In the genomic region with DNA sequence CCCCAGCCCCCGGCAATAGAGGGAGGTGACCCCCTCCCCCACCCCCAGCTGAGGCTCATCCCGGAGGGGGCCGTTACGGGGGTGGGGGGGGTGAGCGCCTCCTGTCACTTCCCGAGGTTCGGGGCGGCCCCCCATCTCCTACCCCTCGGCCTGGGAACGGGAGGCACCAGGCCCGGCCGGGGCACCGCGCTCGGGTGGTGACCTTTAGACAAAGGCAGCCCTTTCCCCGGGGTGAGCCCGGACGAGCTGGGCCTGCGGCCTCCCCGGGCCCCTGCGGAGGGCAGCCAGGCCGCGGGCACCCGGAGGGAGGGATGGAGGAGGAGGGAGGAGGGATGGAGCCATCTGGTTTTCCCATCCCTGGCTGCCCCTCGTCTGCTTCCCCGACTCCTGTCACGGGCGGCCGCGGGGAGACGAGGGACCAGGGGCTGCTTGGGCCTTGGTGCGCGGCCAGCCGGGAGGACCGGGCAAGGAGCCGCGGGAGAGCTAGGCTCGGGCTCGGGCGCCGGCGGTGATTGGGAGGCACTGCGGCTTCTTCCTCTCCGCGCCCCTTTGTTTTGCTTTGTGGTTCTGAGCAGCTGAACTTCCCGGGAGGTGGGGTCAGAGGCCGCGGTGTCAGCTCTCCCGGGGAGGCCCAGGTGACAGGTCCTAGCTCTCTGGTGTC, we compare ENCODE assay signal across 8 cellular contexts. TPM values are rescaled to one million over a fixed set of nuclear protein-coding genes. Genes with fewer than 3 reads are reported as not detected.
DNase-seq lines count a peak whose midpoint lies in the region; ATAC-seq, FAIRE-seq and TF ChIP-seq lines count a peak whose summit lies in the region.

No MANE protein-coding gene starts in this region.

- H3K27me3 ChIP-seq in Peyer's patch: no peaks in the 10 kb centered on the region
- no peaks in the 10 kb centered on the region for H3K27me3 ChIP-seq in pancreas
- no peaks in the 10 kb centered on the region for H3K27me3 ChIP-seq in vagina

- peaks cover 2% of the 10 kb centered on the region for H3K36me3 Mint-ChIP-seq in activated naive CD8-positive, alpha-beta T cell

- DNase-seq in NCI-H1694 treated with DMSO at 0.1 percent for 48 hours (lab: John Stamatoyannopoulos, UW) (peak; percentile 8), NCI-H1694 (lab: John Stamatoyannopoulos, UW) (no peak), Peyer's patch (peak; percentile 57 to 83 (median 80)), Right ventricle myocardium superior (peak; percentile 67), pancreas (peak; percentile 19 to 81 (median 54)), vagina (ENCODE audit: extremely low spot score in 2 of 2) (no peak)

- no peaks in the 10 kb centered on the region for H3K9me3 Mint-ChIP-seq in activated naive CD8-positive, alpha-beta T cell (ENCODE audit: low read depth)

- 0 to 1% methylated on average over 34 to 48 of the region's 49 CpGs for WGBS in pancreas, 2 donors

- H3K9me3 ChIP-seq in Peyer's patch (no peaks in the 10 kb centered on the region), pancreas (no peaks in the 10 kb centered on the region), vagina (no peaks in the 10 kb centered on the region)

- peak; percentile 31 for ATAC-seq in Right ventricle myocardium superior (ENCODE audit: poor library complexity)
- ATAC-seq in pancreas: peak; percentile 9 to 24 (median 19)
- ATAC-seq in HG02759 (IDR thresholded peaks at IDR 0.05; ENCODE audit: unreplicated experiment): no peak

- FAIRE-seq in pancreas (lab: Jason Lieb, UNC): no peak

- no peaks in the 10 kb centered on the region for H3K36me3 ChIP-seq in Peyer's patch
- no peaks in the 10 kb centered on the region for H3K36me3 ChIP-seq in pancreas
- H3K36me3 ChIP-seq in vagina: no peaks in the 10 kb centered on the region

- H3K4me3 ChIP-seq in Peyer's patch (peak overlapping the region; percentile 71 to 100 (median 90)), pancreas (peak overlapping the region; percentile 59 to 100 (median 87)), vagina (peak overlapping the region; percentile 69 to 99)

- peak in 2 of 6 experiments; percentile 21 to 22 for TF ChIP-seq CTCF in Peyer's patch (IDR thresholded peaks at IDR 0.05)
- no peak for TF ChIP-seq CTCF in pancreas (IDR thresholded peaks at IDR 0.05)
- TF ChIP-seq CTCF in vagina (IDR thresholded peaks at IDR 0.05): no peak

- H3K4me1 Mint-ChIP-seq in activated naive CD8-positive, alpha-beta T cell (ENCODE audit: low read depth): peaks cover 31% of the 10 kb centered on the region

- no peaks in the 10 kb centered on the region for H3K27me3 Mint-ChIP-seq in activated naive CD8-positive, alpha-beta T cell

- H3K4me3 Mint-ChIP-seq in activated naive CD8-positive, alpha-beta T cell: peak overlapping the region; percentile 79

- H3K27ac Mint-ChIP-seq in activated naive CD8-positive, alpha-beta T cell: peak overlapping the region; percentile 74

- peaks cover 0 to 43% (median 14%) of the 10 kb centered on the region in 4 donors for H3K4me1 ChIP-seq in Peyer's patch
- peaks cover 4 to 10% (median 7%) of the 10 kb centered on the region in 3 donors for H3K4me1 ChIP-seq in pancreas
- peaks cover 58% of the 10 kb centered on the region for H3K4me1 ChIP-seq in vagina

- intact Hi-C loops in Right ventricle myocardium superior (cut with DNase I) (loop anchor here (2.0 kb wide), 1 partner anchor 89 kb away; no protein-coding TSS in a partner anchor), pancreas (cut with DNase I) (no loop called here), vagina (cut with DNase I) (loop anchor here (10.0 kb wide), 1 partner anchor 95 kb away; a partner anchor contains a TSS)

- peak; percentile 44 to 56 for TF ChIP-seq POLR2A in Peyer's patch (IDR thresholded peaks at IDR 0.05)
- no peak for TF ChIP-seq POLR2A in vagina (IDR thresholded peaks at IDR 0.05)

- H3K27ac ChIP-seq in Peyer's patch (peak overlapping the region; percentile 94 to 98 (median 96)), pancreas (peak overlapping the region in 3 of 4 donors; percentile 10 to 91 (median 67)), vagina (peak overlapping the region; percentile 90)

RNA-seq across cellular contexts. Expression of a gene that starts 1.1 kb away (rescaled TPM):
- total RNA-seq in Peyer's patch: 10 to 100 TPM in 3 of 4 donors, 1 to 10 TPM in 1; 8.2 to 14.9 (median 13.3) TPM
- total RNA-seq in Right ventricle myocardium superior: 7.2 TPM
- total RNA-seq in pancreas: 10 to 100 TPM in 1 of 6 donors, 1 to 10 TPM in 5; 2.7 to 10.0 (median 5.0) TPM
- polyA plus RNA-seq in pancreas: 10 to 100 TPM in 1 of 2 donors, 1 to 10 TPM in 1; 6.9 to 10.4 TPM
- 5.2 TPM for total RNA-seq in vagina

RNA-seq across cellular contexts. Expression of a gene that starts 37.1 kb away (rescaled TPM):
- total RNA-seq in Peyer's patch (not detected), Right ventricle myocardium superior (0.35 TPM), pancreas (under 1 TPM in 5 of 6 donors, not detected in 1; 0.06 to 0.17 (median 0.14) TPM), vagina (not detected)
- under 1 TPM; 0.27 to 0.63 TPM for polyA plus RNA-seq in pancreas

Comparison
In these comparisons a context has a peak if more than half of its experiments do, and no peak if none do; other contexts are left out.
1. DNase-seq: peak in NCI-H1694 treated with DMSO at 0.1 percent for 48 hours (single experiment), Peyer's patch (3 of 3), Right ventricle myocardium superior (single experiment) and pancreas (6 of 6); none in NCI-H1694 (single experiment) and vagina (0 of 2).
2. POLR2A ChIP-seq: peak in Peyer's patch (2 of 2); none in vagina (0 of 2).
3. intact Hi-C loops: an anchor here in Right ventricle myocardium superior (2.0 kb wide) and vagina (10.0 kb wide); none called in pancreas.
4. Peak in every context shown above with its lines, with median percentiles within 50 percentile points of each other: H3K27ac ChIP-seq and H3K4me3 ChIP-seq.